1 cellular context compared by ENCODE assay signal in the genomic region with DNA sequence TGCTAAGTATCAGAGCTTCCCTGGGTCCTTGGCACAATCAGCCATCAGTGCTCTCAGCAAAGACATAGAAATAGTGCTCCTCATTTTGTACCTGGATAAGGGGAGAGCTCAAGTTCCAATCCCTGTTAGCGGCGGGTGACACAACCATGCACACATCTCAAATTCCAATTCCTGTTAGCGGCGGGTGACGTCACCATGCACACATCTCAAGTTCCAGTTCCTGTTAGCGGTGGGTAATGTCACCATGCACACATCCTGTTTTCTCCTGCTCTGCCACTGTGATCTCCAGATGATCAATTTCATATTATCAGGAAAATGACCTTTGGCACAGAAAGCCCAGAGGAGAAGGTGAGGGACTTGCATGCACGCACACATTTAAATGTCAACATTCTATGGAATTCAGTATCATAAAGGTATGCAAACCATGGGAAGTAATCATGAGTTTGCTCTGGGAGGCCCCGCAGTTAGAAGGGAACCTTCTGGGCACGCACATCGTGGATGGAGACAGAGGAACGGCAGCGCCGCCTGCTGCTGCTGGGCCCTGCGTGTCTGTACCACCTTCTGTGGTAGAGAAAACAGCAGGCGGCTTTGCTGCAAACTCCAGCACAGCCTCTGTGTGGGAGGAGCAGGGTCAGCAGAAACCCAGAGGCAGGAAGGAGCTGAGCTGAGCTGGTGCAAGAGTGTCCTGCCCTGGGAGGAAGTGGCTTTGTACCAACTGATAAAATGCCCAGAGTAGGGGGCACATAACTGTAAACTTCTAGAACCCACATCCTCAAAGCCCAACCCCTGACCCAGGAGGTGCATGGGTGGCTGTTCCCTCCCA.
TF ChIP-seq lines count a peak whose summit lies in the region.

No MANE protein-coding gene starts in this region.

TF ChIP-seq in HepG2, 621 proteins besides CTCF, POLR2A, EP300 and RAD21 (continued from another document and continues in another):
- no peak for TF ChIP-seq ZNF296 (CRISPR knock-in tag; conservative IDR thresholded peaks at IDR 0.05)
- TF ChIP-seq CBFB (CRISPR knock-in tag; IDR thresholded peaks at IDR 0.05) = no peak
- TF ChIP-seq STAT5B (CRISPR knock-in tag; IDR thresholded peaks at IDR 0.05) = no peak
- peak; percentile 52; the same call in 1 of the 2 replicates for TF ChIP-seq ZNF772 (CRISPR knock-in tag; IDR thresholded peaks at IDR 0.05)
- peak; percentile 50 for TF ChIP-seq ASH2L (IDR thresholded peaks at IDR 0.05; ENCODE audit: insufficient read length, low read depth, low read length)
- TF ChIP-seq ZNF441 (CRISPR knock-in tag; IDR thresholded peaks at IDR 0.05; ENCODE audit: borderline replicate concordance) = no peak; the same call in 1 of the 2 replicates
- TF ChIP-seq, protein P1, sequence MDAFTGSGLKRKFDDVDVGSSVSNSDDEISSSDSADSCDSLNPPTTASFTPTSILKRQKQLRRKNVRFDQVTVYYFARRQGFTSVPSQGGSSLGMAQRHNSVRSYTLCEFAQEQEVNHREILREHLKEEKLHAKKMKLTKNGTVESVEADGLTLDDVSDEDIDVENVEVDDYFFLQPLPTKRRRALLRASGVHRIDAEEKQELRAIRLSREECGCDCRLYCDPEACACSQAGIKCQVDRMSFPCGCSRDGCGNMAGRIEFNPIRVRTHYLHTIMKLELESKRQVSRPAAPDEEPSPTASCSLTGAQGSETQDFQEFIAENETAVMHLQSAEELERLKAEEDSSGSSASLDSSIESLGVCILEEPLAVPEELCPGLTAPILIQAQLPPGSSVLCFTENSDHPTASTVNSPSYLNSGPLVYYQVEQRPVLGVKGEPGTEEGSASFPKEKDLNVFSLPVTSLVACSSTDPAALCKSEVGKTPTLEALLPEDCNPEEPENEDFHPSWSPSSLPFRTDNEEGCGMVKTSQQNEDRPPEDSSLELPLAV (CRISPR knock-in tag; conservative IDR thresholded peaks at IDR 0.05; ENCODE audit: low read depth) = no peak
- TF ChIP-seq CHD4 (IDR thresholded peaks at IDR 0.05; ENCODE audit: borderline replicate concordance, low read length) = no peak
- no peak for TF ChIP-seq SIN3A (IDR thresholded peaks at IDR 0.05; ENCODE audit: borderline replicate concordance, low read depth, low read length)
- TF ChIP-seq ZNF253 (CRISPR knock-in tag; IDR thresholded peaks at IDR 0.05; ENCODE audit: borderline replicate concordance) = no peak
- no peak for TF ChIP-seq ZNF83 (CRISPR knock-in tag; IDR thresholded peaks at IDR 0.05; ENCODE audit: borderline replicate concordance)
- TF ChIP-seq KDM6A (CRISPR knock-in tag; IDR thresholded peaks at IDR 0.05; ENCODE audit: low read depth) = no peak
- TF ChIP-seq, protein P2, sequence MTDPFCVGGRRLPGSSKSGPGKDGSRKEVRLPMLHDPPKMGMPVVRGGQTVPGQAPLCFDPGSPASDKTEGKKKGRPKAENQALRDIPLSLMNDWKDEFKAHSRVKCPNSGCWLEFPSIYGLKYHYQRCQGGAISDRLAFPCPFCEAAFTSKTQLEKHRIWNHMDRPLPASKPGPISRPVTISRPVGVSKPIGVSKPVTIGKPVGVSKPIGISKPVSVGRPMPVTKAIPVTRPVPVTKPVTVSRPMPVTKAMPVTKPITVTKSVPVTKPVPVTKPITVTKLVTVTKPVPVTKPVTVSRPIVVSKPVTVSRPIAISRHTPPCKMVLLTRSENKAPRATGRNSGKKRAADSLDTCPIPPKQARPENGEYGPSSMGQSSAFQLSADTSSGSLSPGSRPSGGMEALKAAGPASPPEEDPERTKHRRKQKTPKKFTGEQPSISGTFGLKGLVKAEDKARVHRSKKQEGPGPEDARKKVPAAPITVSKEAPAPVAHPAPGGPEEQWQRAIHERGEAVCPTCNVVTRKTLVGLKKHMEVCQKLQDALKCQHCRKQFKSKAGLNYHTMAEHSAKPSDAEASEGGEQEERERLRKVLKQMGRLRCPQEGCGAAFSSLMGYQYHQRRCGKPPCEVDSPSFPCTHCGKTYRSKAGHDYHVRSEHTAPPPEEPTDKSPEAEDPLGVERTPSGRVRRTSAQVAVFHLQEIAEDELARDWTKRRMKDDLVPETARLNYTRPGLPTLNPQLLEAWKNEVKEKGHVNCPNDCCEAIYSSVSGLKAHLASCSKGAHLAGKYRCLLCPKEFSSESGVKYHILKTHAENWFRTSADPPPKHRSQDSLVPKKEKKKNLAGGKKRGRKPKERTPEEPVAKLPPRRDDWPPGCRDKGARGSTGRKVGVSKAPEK (CRISPR knock-in tag; IDR thresholded peaks at IDR 0.05; ENCODE audit: borderline replicate concordance) = peak; percentile 81; the same call in 1 of the 2 replicates
- TF ChIP-seq ZNF558 (CRISPR knock-in tag; IDR thresholded peaks at IDR 0.05; ENCODE audit: borderline replicate concordance) = no peak
- TF ChIP-seq, protein P3, sequence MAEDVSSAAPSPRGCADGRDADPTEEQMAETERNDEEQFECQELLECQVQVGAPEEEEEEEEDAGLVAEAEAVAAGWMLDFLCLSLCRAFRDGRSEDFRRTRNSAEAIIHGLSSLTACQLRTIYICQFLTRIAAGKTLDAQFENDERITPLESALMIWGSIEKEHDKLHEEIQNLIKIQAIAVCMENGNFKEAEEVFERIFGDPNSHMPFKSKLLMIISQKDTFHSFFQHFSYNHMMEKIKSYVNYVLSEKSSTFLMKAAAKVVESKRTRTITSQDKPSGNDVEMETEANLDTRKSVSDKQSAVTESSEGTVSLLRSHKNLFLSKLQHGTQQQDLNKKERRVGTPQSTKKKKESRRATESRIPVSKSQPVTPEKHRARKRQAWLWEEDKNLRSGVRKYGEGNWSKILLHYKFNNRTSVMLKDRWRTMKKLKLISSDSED (CRISPR knock-in tag; IDR thresholded peaks at IDR 0.05) = no peak
- TF ChIP-seq ZNF644 (CRISPR knock-in tag; IDR thresholded peaks at IDR 0.05; ENCODE audit: low read depth) = no peak
- TF ChIP-seq ZNF530 (CRISPR knock-in tag; IDR thresholded peaks at IDR 0.05; ENCODE audit: low read depth) = no peak
- TF ChIP-seq THAP11 (CRISPR knock-in tag; IDR thresholded peaks at IDR 0.05) = 0 out of 2 replicates have a peak, but pooled peaks have one; percentile 11
- TF ChIP-seq RCOR2 (CRISPR knock-in tag; IDR thresholded peaks at IDR 0.05) = no peak; the same call in 1 of the 2 replicates
- TF ChIP-seq MIER2 (CRISPR knock-in tag; IDR thresholded peaks at IDR 0.05) = no peak
- TF ChIP-seq YY1 (IDR thresholded peaks at IDR 0.05; ENCODE audit: insufficient read depth, insufficient replicate concordance, low read depth, low read length) = no peak
- peak; percentile 90 for TF ChIP-seq HOXA3 (CRISPR knock-in tag; IDR thresholded peaks at IDR 0.05)
- TF ChIP-seq ZNF326 (CRISPR knock-in tag; IDR thresholded peaks at IDR 0.05; ENCODE audit: borderline replicate concordance) = no peak
- TF ChIP-seq RBM22 (optimal IDR thresholded peaks at IDR 0.05; ENCODE audit: low read length) = no peak
- TF ChIP-seq PLRG1 (conservative IDR thresholded peaks at IDR 0.05) = no peak
- TF ChIP-seq ZNF460 (CRISPR knock-in tag; IDR thresholded peaks at IDR 0.05; ENCODE audit: borderline replicate concordance) = no peak
- no peak for TF ChIP-seq ZFP62 (CRISPR knock-in tag; IDR thresholded peaks at IDR 0.05)
- no peak; the same call in 1 of the 2 replicates for TF ChIP-seq SSRP1 (CRISPR knock-in tag; IDR thresholded peaks at IDR 0.05)
- TF ChIP-seq ZSCAN29 (CRISPR knock-in tag; conservative IDR thresholded peaks at IDR 0.05) = no peak
- no peak for TF ChIP-seq WIZ (CRISPR knock-in tag; IDR thresholded peaks at IDR 0.05)
- TF ChIP-seq FOXO1 (CRISPR knock-in tag; IDR thresholded peaks at IDR 0.05) = peak; percentile 60; the same call in 1 of the 2 replicates
- TF ChIP-seq, protein P4, sequence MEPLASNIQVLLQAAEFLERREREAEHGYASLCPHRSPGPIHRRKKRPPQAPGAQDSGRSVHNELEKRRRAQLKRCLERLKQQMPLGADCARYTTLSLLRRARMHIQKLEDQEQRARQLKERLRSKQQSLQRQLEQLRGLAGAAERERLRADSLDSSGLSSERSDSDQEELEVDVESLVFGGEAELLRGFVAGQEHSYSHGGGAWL (CRISPR knock-in tag; IDR thresholded peaks at IDR 0.05) = no peak
- TF ChIP-seq ZC3H4 (CRISPR knock-in tag; IDR thresholded peaks at IDR 0.05; ENCODE audit: borderline replicate concordance) = no peak
- TF ChIP-seq, protein P5, sequence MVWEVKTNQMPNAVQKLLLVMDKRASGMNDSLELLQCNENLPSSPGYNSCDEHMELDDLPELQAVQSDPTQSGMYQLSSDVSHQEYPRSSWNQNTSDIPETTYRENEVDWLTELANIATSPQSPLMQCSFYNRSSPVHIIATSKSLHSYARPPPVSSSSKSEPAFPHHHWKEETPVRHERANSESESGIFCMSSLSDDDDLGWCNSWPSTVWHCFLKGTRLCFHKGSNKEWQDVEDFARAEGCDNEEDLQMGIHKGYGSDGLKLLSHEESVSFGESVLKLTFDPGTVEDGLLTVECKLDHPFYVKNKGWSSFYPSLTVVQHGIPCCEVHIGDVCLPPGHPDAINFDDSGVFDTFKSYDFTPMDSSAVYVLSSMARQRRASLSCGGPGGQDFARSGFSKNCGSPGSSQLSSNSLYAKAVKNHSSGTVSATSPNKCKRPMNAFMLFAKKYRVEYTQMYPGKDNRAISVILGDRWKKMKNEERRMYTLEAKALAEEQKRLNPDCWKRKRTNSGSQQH (CRISPR knock-in tag; IDR thresholded peaks at IDR 0.05; ENCODE audit: low read depth) = 0 out of 2 replicates have a peak, but pooled peaks have one; percentile 27
- no peak for TF ChIP-seq IKZF4 (CRISPR knock-in tag; IDR thresholded peaks at IDR 0.05; ENCODE audit: borderline replicate concordance, low read depth, not compliant biosample characterization)
- TF ChIP-seq, protein P6, sequence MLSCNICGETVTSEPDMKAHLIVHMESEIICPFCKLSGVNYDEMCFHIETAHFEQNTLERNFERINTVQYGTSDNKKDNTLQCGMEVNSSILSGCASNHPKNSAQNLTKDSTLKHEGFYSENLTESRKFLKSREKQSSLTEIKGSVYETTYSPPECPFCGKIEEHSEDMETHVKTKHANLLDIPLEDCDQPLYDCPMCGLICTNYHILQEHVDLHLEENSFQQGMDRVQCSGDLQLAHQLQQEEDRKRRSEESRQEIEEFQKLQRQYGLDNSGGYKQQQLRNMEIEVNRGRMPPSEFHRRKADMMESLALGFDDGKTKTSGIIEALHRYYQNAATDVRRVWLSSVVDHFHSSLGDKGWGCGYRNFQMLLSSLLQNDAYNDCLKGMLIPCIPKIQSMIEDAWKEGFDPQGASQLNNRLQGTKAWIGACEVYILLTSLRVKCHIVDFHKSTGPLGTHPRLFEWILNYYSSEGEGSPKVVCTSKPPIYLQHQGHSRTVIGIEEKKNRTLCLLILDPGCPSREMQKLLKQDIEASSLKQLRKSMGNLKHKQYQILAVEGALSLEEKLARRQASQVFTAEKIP (CRISPR knock-in tag; IDR thresholded peaks at IDR 0.05; ENCODE audit: borderline replicate concordance) = no peak
- peak; percentile 86 for TF ChIP-seq ELF3 (CRISPR knock-in tag; IDR thresholded peaks at IDR 0.05)
- TF ChIP-seq HMG20A (CRISPR knock-in tag; IDR thresholded peaks at IDR 0.05; ENCODE audit: borderline replicate concordance) = peak; percentile 14; the same call in 1 of the 2 replicates
- no peak for TF ChIP-seq SP1 (IDR thresholded peaks at IDR 0.05)
- TF ChIP-seq SP1 (CRISPR knock-in tag; IDR thresholded peaks at IDR 0.05) = peak; percentile 38; the same call in 1 of the 2 replicates
- TF ChIP-seq STAG1 (CRISPR knock-in tag; IDR thresholded peaks at IDR 0.05) = peak; percentile 75
- TF ChIP-seq, protein P7, sequence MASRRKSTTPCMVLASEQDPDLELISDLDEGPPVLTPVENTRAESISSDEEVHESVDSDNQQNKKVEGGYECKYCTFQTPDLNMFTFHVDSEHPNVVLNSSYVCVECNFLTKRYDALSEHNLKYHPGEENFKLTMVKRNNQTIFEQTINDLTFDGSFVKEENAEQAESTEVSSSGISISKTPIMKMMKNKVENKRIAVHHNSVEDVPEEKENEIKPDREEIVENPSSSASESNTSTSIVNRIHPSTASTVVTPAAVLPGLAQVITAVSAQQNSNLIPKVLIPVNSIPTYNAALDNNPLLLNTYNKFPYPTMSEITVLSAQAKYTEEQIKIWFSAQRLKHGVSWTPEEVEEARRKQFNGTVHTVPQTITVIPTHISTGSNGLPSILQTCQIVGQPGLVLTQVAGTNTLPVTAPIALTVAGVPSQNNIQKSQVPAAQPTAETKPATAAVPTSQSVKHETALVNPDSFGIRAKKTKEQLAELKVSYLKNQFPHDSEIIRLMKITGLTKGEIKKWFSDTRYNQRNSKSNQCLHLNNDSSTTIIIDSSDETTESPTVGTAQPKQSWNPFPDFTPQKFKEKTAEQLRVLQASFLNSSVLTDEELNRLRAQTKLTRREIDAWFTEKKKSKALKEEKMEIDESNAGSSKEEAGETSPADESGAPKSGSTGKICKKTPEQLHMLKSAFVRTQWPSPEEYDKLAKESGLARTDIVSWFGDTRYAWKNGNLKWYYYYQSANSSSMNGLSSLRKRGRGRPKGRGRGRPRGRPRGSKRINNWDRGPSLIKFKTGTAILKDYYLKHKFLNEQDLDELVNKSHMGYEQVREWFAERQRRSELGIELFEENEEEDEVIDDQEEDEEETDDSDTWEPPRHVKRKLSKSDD (CRISPR knock-in tag; IDR thresholded peaks at IDR 0.05; ENCODE audit: low read depth) = no peak
- TF ChIP-seq ZNF382 (CRISPR knock-in tag; IDR thresholded peaks at IDR 0.05; ENCODE audit: borderline replicate concordance) = no peak
- no peak for TF ChIP-seq PCBP1 (IDR thresholded peaks at IDR 0.05; ENCODE audit: borderline replicate concordance, low read depth, low read length)
- TF ChIP-seq ZNF546 (CRISPR knock-in tag; conservative IDR thresholded peaks at IDR 0.05) = no peak
- TF ChIP-seq, protein P8, sequence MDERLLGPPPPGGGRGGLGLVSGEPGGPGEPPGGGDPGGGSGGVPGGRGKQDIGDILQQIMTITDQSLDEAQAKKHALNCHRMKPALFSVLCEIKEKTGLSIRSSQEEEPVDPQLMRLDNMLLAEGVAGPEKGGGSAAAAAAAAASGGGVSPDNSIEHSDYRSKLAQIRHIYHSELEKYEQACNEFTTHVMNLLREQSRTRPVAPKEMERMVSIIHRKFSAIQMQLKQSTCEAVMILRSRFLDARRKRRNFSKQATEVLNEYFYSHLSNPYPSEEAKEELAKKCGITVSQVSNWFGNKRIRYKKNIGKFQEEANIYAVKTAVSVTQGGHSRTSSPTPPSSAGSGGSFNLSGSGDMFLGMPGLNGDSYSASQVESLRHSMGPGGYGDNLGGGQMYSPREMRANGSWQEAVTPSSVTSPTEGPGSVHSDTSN (CRISPR knock-in tag; IDR thresholded peaks at IDR 0.05) = no peak
- 0 out of 2 replicates have a peak, but pooled peaks have one; percentile 18 for TF ChIP-seq BCL6 (CRISPR knock-in tag; IDR thresholded peaks at IDR 0.05)
- no peak for TF ChIP-seq MTA3 (CRISPR knock-in tag; IDR thresholded peaks at IDR 0.05)
- TF ChIP-seq, protein P9, sequence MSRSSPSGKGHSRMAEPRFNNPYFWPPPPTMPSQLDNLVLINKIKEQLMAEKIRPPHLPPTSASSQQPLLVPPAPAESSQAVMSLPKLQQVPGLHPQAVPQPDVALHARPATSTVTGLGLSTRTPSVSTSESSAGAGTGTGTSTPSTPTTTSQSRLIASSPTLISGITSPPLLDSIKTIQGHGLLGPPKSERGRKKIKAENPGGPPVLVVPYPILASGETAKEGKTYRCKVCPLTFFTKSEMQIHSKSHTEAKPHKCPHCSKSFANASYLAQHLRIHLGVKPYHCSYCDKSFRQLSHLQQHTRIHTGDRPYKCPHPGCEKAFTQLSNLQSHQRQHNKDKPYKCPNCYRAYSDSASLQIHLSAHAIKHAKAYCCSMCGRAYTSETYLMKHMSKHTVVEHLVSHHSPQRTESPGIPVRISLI (CRISPR knock-in tag; IDR thresholded peaks at IDR 0.05; ENCODE audit: borderline replicate concordance) = no peak
- no peak; the same call in none of the 2 replicates for TF ChIP-seq SMC3 (IDR thresholded peaks at IDR 0.05; ENCODE audit: low read length)
